Comparison of ENCODE assay signal across 1 cellular context in the genomic region with DNA sequence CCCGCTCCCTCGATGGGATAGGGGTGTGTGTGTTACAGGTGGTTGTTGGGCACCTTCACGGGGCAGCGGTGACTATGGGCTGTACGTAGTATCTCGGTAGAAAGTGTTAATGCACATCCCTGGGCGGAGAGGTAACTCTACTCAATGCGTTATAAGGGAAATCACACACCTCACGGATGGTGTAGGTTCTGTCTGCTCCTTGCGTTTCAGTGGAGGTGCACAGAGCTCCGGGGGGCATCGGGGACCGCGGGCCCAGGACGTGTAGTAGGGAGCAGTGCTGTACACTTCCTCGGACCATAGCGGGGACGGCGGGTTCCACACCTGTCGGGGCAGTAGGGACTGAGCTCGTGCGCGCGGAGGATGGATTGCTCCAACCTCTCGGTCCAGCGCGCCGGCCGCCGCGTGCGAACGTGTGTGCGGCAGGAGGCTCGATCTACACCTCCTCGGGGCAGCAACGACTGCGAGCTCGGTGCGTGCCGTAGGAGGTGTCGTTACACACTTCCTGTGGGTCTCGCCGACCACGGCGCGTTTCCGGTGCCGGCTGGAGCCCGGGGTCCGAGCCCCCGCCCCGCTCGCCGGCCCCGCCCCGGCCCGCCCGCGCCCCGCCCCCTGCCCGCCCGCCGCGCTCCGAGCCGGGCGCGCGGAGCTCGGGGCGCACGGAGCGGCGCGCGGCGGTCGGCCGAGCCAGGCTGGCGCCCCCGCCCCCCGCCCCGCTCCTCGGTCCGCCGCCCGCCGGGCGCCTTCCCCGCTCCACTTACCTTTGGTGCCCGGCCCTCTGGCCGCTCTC.
TF ChIP-seq lines count a peak whose summit lies in the region.

A gene with protein sequence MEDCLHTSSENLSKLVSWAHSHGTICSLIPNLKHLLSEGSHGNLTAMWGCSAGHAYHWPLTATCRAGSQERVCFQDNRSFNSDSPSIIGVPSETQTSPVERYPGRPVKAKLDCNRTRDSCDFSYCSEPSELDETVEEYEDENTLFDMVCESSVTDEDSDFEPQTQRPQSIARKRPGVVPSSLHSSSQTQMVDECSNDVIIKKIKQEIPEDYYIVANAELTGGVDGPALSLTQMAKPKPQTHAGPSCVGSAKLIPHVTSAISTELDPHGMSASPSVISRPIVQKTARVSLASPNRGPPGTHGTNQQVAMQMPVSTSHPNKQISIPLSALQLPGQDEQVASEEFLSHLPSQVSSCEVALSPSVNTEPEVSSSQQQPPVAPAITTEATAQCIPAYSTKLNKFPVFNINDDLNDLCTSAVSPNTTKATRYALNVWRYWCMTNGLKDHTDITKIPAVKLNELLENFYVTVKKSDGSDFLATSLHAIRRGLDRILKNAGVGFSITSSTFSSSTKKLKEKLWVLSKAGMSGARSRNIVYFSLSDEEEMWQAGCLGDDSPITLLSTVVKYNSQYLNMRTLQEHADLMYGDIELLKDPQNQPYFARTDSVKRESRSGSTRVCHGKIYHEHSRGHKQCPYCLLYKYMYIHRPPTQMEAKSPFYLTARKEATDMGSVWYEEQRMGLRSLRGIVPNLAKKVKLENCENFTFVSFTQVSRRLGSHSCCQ (plus strand): TSS at position 607 of the 787 bp plus-strand sequence. CDS start 87,254 bp downstream, outside the sequence.

TF ChIP-seq in K562, 482 proteins besides CTCF, POLR2A, EP300 and RAD21 (continued from another document and continues in another):
- no peak for TF ChIP-seq MYBL2 (IDR thresholded peaks at IDR 0.05; ENCODE audit: low read depth)
- TF ChIP-seq MYBL2 (CRISPR knock-in tag; IDR thresholded peaks at IDR 0.05; ENCODE audit: borderline replicate concordance), result peak; percentile 86; the same call in 1 of the 2 replicates
- peak; percentile 87 for TF ChIP-seq TAF1 (IDR thresholded peaks at IDR 0.05; ENCODE audit: control insufficient read depth, extremely low read depth, insufficient read depth, low read length, severe bottlenecking)
- TF ChIP-seq, protein P1, sequence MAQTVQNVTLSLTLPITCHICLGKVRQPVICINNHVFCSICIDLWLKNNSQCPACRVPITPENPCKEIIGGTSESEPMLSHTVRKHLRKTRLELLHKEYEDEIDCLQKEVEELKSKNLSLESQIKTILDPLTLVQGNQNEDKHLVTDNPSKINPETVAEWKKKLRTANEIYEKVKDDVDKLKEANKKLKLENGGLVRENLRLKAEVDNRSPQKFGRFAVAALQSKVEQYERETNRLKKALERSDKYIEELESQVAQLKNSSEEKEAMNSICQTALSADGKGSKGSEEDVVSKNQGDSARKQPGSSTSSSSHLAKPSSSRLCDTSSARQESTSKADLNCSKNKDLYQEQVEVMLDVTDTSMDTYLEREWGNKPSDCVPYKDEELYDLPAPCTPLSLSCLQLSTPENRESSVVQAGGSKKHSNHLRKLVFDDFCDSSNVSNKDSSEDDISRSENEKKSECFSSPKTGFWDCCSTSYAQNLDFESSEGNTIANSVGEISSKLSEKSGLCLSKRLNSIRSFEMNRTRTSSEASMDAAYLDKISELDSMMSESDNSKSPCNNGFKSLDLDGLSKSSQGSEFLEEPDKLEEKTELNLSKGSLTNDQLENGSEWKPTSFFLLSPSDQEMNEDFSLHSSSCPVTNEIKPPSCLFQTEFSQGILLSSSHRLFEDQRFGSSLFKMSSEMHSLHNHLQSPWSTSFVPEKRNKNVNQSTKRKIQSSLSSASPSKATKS (CRISPR knock-in tag; IDR thresholded peaks at IDR 0.05), result no peak
- TF ChIP-seq, protein P2, sequence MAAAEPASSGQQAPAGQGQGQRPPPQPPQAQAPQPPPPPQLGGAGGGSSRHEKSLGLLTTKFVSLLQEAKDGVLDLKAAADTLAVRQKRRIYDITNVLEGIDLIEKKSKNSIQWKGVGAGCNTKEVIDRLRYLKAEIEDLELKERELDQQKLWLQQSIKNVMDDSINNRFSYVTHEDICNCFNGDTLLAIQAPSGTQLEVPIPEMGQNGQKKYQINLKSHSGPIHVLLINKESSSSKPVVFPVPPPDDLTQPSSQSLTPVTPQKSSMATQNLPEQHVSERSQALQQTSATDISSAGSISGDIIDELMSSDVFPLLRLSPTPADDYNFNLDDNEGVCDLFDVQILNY (CRISPR knock-in tag; IDR thresholded peaks at IDR 0.05), result peak; percentile 95
- TF ChIP-seq SIN3B (IDR thresholded peaks at IDR 0.05; ENCODE audit: low read depth), result peak; percentile 66; the same call in 1 of the 2 replicates
- 0 out of 2 replicates have a peak, but pooled peaks have one; percentile 47 for TF ChIP-seq GTF2F1 (IDR thresholded peaks at IDR 0.05; ENCODE audit: low read depth, low read length)
- TF ChIP-seq, protein P3, sequence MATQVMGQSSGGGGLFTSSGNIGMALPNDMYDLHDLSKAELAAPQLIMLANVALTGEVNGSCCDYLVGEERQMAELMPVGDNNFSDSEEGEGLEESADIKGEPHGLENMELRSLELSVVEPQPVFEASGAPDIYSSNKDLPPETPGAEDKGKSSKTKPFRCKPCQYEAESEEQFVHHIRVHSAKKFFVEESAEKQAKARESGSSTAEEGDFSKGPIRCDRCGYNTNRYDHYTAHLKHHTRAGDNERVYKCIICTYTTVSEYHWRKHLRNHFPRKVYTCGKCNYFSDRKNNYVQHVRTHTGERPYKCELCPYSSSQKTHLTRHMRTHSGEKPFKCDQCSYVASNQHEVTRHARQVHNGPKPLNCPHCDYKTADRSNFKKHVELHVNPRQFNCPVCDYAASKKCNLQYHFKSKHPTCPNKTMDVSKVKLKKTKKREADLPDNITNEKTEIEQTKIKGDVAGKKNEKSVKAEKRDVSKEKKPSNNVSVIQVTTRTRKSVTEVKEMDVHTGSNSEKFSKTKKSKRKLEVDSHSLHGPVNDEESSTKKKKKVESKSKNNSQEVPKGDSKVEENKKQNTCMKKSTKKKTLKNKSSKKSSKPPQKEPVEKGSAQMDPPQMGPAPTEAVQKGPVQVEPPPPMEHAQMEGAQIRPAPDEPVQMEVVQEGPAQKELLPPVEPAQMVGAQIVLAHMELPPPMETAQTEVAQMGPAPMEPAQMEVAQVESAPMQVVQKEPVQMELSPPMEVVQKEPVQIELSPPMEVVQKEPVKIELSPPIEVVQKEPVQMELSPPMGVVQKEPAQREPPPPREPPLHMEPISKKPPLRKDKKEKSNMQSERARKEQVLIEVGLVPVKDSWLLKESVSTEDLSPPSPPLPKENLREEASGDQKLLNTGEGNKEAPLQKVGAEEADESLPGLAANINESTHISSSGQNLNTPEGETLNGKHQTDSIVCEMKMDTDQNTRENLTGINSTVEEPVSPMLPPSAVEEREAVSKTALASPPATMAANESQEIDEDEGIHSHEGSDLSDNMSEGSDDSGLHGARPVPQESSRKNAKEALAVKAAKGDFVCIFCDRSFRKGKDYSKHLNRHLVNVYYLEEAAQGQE (CRISPR knock-in tag; IDR thresholded peaks at IDR 0.05; ENCODE audit: low read depth), result peak; percentile 77
- TF ChIP-seq, protein P4, sequence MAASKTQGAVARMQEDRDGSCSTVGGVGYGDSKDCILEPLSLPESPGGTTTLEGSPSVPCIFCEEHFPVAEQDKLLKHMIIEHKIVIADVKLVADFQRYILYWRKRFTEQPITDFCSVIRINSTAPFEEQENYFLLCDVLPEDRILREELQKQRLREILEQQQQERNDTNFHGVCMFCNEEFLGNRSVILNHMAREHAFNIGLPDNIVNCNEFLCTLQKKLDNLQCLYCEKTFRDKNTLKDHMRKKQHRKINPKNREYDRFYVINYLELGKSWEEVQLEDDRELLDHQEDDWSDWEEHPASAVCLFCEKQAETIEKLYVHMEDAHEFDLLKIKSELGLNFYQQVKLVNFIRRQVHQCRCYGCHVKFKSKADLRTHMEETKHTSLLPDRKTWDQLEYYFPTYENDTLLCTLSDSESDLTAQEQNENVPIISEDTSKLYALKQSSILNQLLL (CRISPR knock-in tag; IDR thresholded peaks at IDR 0.05; ENCODE audit: borderline replicate concordance), result no peak
- no peak for TF ChIP-seq BDP1 (IDR thresholded peaks at IDR 0.05; ENCODE audit: insufficient read depth, insufficient read length)
- TF ChIP-seq, protein P5, sequence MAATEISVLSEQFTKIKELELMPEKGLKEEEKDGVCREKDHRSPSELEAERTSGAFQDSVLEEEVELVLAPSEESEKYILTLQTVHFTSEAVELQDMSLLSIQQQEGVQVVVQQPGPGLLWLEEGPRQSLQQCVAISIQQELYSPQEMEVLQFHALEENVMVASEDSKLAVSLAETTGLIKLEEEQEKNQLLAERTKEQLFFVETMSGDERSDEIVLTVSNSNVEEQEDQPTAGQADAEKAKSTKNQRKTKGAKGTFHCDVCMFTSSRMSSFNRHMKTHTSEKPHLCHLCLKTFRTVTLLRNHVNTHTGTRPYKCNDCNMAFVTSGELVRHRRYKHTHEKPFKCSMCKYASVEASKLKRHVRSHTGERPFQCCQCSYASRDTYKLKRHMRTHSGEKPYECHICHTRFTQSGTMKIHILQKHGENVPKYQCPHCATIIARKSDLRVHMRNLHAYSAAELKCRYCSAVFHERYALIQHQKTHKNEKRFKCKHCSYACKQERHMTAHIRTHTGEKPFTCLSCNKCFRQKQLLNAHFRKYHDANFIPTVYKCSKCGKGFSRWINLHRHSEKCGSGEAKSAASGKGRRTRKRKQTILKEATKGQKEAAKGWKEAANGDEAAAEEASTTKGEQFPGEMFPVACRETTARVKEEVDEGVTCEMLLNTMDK (IDR thresholded peaks at IDR 0.05; ENCODE audit: borderline replicate concordance, insufficient read depth, low read depth, low read length, poor library complexity, severe bottlenecking), result no peak
- no peak for TF ChIP-seq RFX7 (CRISPR knock-in tag; IDR thresholded peaks at IDR 0.05)
- TF ChIP-seq RBM25 (IDR thresholded peaks at IDR 0.05; ENCODE audit: low read depth, low read length, severe bottlenecking), result no peak
- TF ChIP-seq KAT2B (IDR thresholded peaks at IDR 0.05; ENCODE audit: low read depth, low read length), result no peak
- no peak for TF ChIP-seq TRIM28 (IDR thresholded peaks at IDR 0.05)
- no peak; the same call in 1 of the 2 replicates for TF ChIP-seq KAT7 (CRISPR knock-in tag; IDR thresholded peaks at IDR 0.05; ENCODE audit: borderline replicate concordance)
- no peak for TF ChIP-seq ZNF780A (CRISPR knock-in tag; IDR thresholded peaks at IDR 0.05)
- peak; percentile 91; the same call in 1 of the 2 replicates for TF ChIP-seq NR2C2 (CRISPR knock-in tag; IDR thresholded peaks at IDR 0.05)
- no peak for TF ChIP-seq NR2C2 (tag; IDR thresholded peaks at IDR 0.05)
- TF ChIP-seq POLR2B (IDR thresholded peaks at IDR 0.05; ENCODE audit: low read depth, partially characterized antibody), result peak; percentile 94
- TF ChIP-seq, protein P6, sequence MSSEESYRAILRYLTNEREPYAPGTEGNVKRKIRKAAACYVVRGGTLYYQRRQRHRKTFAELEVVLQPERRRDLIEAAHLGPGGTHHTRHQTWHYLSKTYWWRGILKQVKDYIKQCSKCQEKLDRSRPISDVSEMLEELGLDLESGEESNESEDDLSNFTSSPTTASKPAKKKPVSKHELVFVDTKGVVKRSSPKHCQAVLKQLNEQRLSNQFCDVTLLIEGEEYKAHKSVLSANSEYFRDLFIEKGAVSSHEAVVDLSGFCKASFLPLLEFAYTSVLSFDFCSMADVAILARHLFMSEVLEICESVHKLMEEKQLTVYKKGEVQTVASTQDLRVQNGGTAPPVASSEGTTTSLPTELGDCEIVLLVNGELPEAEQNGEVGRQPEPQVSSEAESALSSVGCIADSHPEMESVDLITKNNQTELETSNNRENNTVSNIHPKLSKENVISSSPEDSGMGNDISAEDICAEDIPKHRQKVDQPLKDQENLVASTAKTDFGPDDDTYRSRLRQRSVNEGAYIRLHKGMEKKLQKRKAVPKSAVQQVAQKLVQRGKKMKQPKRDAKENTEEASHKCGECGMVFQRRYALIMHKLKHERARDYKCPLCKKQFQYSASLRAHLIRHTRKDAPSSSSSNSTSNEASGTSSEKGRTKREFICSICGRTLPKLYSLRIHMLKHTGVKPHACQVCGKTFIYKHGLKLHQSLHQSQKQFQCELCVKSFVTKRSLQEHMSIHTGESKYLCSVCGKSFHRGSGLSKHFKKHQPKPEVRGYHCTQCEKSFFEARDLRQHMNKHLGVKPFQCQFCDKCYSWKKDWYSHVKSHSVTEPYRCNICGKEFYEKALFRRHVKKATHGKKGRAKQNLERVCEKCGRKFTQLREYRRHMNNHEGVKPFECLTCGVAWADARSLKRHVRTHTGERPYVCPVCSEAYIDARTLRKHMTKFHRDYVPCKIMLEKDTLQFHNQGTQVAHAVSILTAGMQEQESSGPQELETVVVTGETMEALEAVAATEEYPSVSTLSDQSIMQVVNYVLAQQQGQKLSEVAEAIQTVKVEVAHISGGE (CRISPR knock-in tag; IDR thresholded peaks at IDR 0.05), result peak; percentile 59 to 96 (median 66)
- TF ChIP-seq, protein P7, sequence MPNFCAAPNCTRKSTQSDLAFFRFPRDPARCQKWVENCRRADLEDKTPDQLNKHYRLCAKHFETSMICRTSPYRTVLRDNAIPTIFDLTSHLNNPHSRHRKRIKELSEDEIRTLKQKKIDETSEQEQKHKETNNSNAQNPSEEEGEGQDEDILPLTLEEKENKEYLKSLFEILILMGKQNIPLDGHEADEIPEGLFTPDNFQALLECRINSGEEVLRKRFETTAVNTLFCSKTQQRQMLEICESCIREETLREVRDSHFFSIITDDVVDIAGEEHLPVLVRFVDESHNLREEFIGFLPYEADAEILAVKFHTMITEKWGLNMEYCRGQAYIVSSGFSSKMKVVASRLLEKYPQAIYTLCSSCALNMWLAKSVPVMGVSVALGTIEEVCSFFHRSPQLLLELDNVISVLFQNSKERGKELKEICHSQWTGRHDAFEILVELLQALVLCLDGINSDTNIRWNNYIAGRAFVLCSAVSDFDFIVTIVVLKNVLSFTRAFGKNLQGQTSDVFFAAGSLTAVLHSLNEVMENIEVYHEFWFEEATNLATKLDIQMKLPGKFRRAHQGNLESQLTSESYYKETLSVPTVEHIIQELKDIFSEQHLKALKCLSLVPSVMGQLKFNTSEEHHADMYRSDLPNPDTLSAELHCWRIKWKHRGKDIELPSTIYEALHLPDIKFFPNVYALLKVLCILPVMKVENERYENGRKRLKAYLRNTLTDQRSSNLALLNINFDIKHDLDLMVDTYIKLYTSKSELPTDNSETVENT (CRISPR knock-in tag; IDR thresholded peaks at IDR 0.05), result peak; percentile 89
- TF ChIP-seq ZNF384 (IDR thresholded peaks at IDR 0.05; ENCODE audit: low read depth, low read length), result no peak
- TF ChIP-seq KLF1 (tag; IDR thresholded peaks at IDR 0.05), result 0 out of 2 replicates have a peak, but pooled peaks have one; percentile 47
- no peak for TF ChIP-seq ZNF77 (CRISPR knock-in tag; IDR thresholded peaks at IDR 0.05)
- TF ChIP-seq NCOA1 (IDR thresholded peaks at IDR 0.05; ENCODE audit: low read depth), result peak; percentile 66; the same call in 1 of the 2 replicates
- TF ChIP-seq, protein P8, sequence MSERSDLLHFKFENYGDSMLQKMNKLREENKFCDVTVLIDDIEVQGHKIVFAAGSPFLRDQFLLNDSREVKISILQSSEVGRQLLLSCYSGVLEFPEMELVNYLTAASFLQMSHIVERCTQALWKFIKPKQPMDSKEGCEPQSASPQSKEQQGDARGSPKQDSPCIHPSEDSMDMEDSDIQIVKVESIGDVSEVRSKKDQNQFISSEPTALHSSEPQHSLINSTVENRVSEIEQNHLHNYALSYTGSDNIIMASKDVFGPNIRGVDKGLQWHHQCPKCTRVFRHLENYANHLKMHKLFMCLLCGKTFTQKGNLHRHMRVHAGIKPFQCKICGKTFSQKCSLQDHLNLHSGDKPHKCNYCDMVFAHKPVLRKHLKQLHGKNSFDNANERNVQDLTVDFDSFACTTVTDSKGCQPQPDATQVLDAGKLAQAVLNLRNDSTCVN (CRISPR knock-in tag; IDR thresholded peaks at IDR 0.05), result no peak
- TF ChIP-seq GABPB1 (CRISPR knock-in tag; IDR thresholded peaks at IDR 0.05), result peak; percentile 90
- TF ChIP-seq U2AF2 (optimal IDR thresholded peaks at IDR 0.05; ENCODE audit: low read depth, low read length), result no peak
- TF ChIP-seq, protein P9, sequence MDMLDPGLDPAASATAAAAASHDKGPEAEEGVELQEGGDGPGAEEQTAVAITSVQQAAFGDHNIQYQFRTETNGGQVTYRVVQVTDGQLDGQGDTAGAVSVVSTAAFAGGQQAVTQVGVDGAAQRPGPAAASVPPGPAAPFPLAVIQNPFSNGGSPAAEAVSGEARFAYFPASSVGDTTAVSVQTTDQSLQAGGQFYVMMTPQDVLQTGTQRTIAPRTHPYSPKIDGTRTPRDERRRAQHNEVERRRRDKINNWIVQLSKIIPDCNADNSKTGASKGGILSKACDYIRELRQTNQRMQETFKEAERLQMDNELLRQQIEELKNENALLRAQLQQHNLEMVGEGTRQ (CRISPR knock-in tag; IDR thresholded peaks at IDR 0.05), result no peak
- peak; percentile 52 for TF ChIP-seq TCF3 (CRISPR knock-in tag; IDR thresholded peaks at IDR 0.05)
- peak; percentile 78 for TF ChIP-seq RNF2 (IDR thresholded peaks at IDR 0.05)
